Comparison of ENCODE assay signal across 19 cellular contexts in genomic region chr6:15554728-15555100, GRCh38.
"Had no signal": no experiment of that assay in that cellular context is flagged by ENCODE, and none has a peak within 500 bp of the region (broad histone marks: within the 10 kb centered on the region; RNA-seq: fewer than 3 reads in every experiment).

No MANE protein-coding gene starts in this region.

- H3K36me3 Mint-ChIP-seq: natural killer cell had no signal

- H3K27me3 ChIP-seq: esophagus muscularis mucosa, gastrocnemius medialis, heart right ventricle, ovary, right atrium auricular region, sigmoid colon, suprapubic skin, thyroid gland, upper lobe of left lung, uterus had no signal

- ATAC-seq: mucosa of descending colon, natural killer cell had no signal

- H3K27ac ChIP-seq: esophagus muscularis mucosa, gastrocnemius medialis, ovary, right atrium auricular region, sigmoid colon, suprapubic skin, thyroid gland, upper lobe of left lung, uterus had no signal

- H3K4me1 ChIP-seq: uterus had no signal

- H3K36me3 ChIP-seq: esophagus muscularis mucosa, gastrocnemius medialis, heart right ventricle, ovary, right atrium auricular region, sigmoid colon, suprapubic skin, thyroid gland, upper lobe of left lung, uterus had no signal

- H3K9me3 Mint-ChIP-seq: natural killer cell had no signal

- H3K4me3 Mint-ChIP-seq: natural killer cell, neural crest cell had no signal

- DNase-seq: effector CD4-positive, alpha-beta T cell; gastrocnemius medialis; heart right ventricle; hypothalamus; kidney glomerular epithelial cell; mucosa of descending colon; natural killer cell; ovary; sigmoid colon; small intestine; stimulated activated CD4-positive, alpha-beta T cell treated with anti-CD3 and anti-CD28 coated beads, Interleukin-12 subunit alpha, Interleukin-12 subunit beta, amount 100 ng/mL, for 4 hours; stimulated activated naive CD4-positive, alpha-beta T cell treated with Interleukin-2 at 50 U/mL for 16 hours; thyroid gland; upper lobe of left lung; uterus had no signal

- H3K4me3 ChIP-seq: esophagus muscularis mucosa, gastrocnemius medialis, heart right ventricle, mucosa of descending colon, ovary, right atrium auricular region, sigmoid colon, suprapubic skin, thyroid gland, upper lobe of left lung, uterus had no signal
